Comparison of ENCODE assay signal across 9 cellular contexts in the genomic region with DNA sequence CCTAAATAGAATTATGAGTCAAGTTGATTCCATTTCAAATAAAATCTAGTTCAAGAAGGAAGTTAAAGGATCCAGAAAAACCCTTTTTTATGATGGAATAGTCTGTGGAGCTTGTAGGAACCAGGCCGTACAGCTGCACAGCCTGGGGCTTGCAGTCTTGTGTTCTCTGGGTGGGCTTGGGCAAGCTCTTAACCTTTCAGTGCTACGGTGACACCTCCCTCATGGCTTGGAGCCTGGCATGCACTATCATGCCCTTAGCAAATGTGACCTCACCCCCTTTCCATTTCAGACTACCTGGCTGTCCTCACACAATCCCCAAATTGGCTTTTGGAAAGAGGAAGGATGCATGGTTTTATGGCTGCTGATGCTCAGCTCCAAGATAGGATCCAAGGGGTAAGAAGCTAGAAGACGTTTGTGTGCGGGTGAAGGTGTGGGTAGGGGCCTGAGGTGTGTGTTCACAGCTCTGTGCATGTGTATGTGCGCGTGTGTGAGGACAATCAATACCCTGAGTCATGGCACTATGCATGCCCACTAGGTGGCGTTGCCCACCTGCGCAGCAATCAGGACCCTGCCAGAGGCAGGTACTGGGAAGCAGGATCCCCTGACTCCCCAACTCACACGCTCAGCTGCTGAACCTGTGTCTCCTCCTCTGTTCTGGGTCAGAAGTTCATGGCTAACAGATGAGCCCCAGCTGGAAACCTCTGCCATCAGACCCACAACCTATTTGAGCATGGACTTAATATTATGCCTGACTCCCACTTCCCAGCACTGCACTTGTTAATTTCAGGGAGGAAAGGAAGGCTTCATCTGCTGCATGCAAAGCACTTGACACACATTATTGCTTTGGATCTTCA.
DNase-seq lines count a peak whose midpoint lies in the region; ATAC-seq and TF ChIP-seq lines count a peak whose summit lies in the region.
"Had no signal": no experiment of that assay in that cellular context is flagged by ENCODE, and none has a peak within 500 bp of the region (broad histone marks: within the 10 kb centered on the region; RNA-seq: fewer than 3 reads in every experiment).

No MANE protein-coding gene starts in this region.

- H3K4me1 Mint-ChIP-seq in activated T-helper 2 cell treated with anti-CD3 and anti-CD28 coated beads, Interferon-gamma antibody, Interleukin-2, Interleukin-4, amounts not matched to agents 10 μg/mL and 5 μg/mL and 100 μg/mL, durations not matched to agents 14 hours and 24 hours and 36 hours (ENCODE audit: low read depth) = peaks cover 16% of the 10 kb centered on the region

- H3K4me3 ChIP-seq in Panc1 (ENCODE audit: low read depth in 2 of 2, low read length in 2 of 2) (no peak overlapping the region), ovary (no peak overlapping the region), transverse colon (no peak overlapping the region)
- H3K4me3 ChIP-seq: BLaER1 treated with 17β-estradiol and CSF1 and Interleukin-3, amounts not matched to agents 10 nM and 100 nM had no signal

- ATAC-seq in HG03103 (IDR thresholded peaks at IDR 0.05; ENCODE audit: low read depth, unreplicated experiment) (peak; percentile 70), Panc1 (peak; percentile 93), foreskin keratinocyte (peak; percentile 83)

- TF ChIP-seq EP300 in ovary (IDR thresholded peaks at IDR 0.05) (no peak), transverse colon (IDR thresholded peaks at IDR 0.05; ENCODE audit: low read depth) (no peak)

- TF ChIP-seq CTCF in Panc1 (IDR thresholded peaks at IDR 0.05) (peak; percentile 99), foreskin keratinocyte (conservative IDR thresholded peaks at IDR 0.05) (peak; percentile 92), ovary (IDR thresholded peaks at IDR 0.05) (peak in 1 of 3 donors; percentile 39), transverse colon (IDR thresholded peaks at IDR 0.05) (peak; percentile 73 to 84 (median 79))

- TF ChIP-seq POLR2A in ovary (IDR thresholded peaks at IDR 0.05) = no peak
- TF ChIP-seq POLR2A in transverse colon (IDR thresholded peaks at IDR 0.05) = no peak

- in situ Hi-C loops in Panc1 (cut with HindIII; ENCODE audit: low pct_unique_long_range_greater_than_20kb, low sequenced_read_pairs) = no loop called here
- in situ Hi-C loops in transverse colon (cut with MboI; ENCODE audit: low pct_ligation_motif_present in 1 of 4, low pct_unique_long_range_greater_than_20kb in 1 of 4, low sequenced_read_pairs in 3 of 4) = loop anchor here in 2 of 4 donors (10.0 to 25.0 kb wide), 2 partner anchors 288 to 290 kb away; a partner anchor contains a TSS

- DNase-seq in NCI-H1417 (lab: John Stamatoyannopoulos, UW) = peak; percentile 40 to 62 (median 52)
- DNase-seq in NCI-H1417 treated with DMSO at 0.1 percent for 48 hours (lab: John Stamatoyannopoulos, UW) = no peak
- peak; percentile 68 for DNase-seq in Panc1 (ENCODE audit: low read depth, low spot score)
- peak; percentile 53 for DNase-seq in activated T-helper 2 cell treated with anti-CD3 and anti-CD28 coated beads, Interferon-gamma antibody, Interleukin-2, Interleukin-4, amounts not matched to agents 10 μg/mL and 5 μg/mL and 100 μg/mL, durations not matched to agents 14 hours and 24 hours and 36 hours (ENCODE audit: low spot score)
- DNase-seq in foreskin keratinocyte = peak; percentile 17 to 51
- peak; percentile 28 to 75 (median 42) for DNase-seq in ovary
- peak; percentile 66 for DNase-seq in transverse colon

- H3K27me3 ChIP-seq in Panc1 (ENCODE audit: control insufficient read depth, insufficient read depth, low read length) (no peaks in the 10 kb centered on the region), foreskin keratinocyte (peaks cover 3% of the 10 kb centered on the region), ovary (no peaks in the 10 kb centered on the region), transverse colon (no peaks in the 10 kb centered on the region)
- H3K27me3 ChIP-seq: BLaER1 treated with 17β-estradiol and CSF1 and Interleukin-3, amounts not matched to agents 10 nM and 100 nM had no signal

- H3K36me3 ChIP-seq in Panc1 (ENCODE audit: control insufficient read depth, insufficient read depth, low read length) (no peaks in the 10 kb centered on the region), ovary (no peaks in the 10 kb centered on the region), transverse colon (no peaks in the 10 kb centered on the region)
- H3K36me3 ChIP-seq: BLaER1 treated with 17β-estradiol and CSF1 and Interleukin-3, amounts not matched to agents 10 nM and 100 nM had no signal

- H3K36me3 Mint-ChIP-seq in activated T-helper 2 cell treated with anti-CD3 and anti-CD28 coated beads, Interferon-gamma antibody, Interleukin-2, Interleukin-4, amounts not matched to agents 10 μg/mL and 5 μg/mL and 100 μg/mL, durations not matched to agents 14 hours and 24 hours and 36 hours (ENCODE audit: low read depth) = no peaks in the 10 kb centered on the region

- no peaks in the 10 kb centered on the region for H3K9me3 Mint-ChIP-seq in activated T-helper 2 cell treated with anti-CD3 and anti-CD28 coated beads, Interferon-gamma antibody, Interleukin-2, Interleukin-4, amounts not matched to agents 10 μg/mL and 5 μg/mL and 100 μg/mL, durations not matched to agents 14 hours and 24 hours and 36 hours

- 19 to 32% (median 20%) methylated on average over 9 of the region's 9 CpGs for WGBS in ovary, 3 donors
- 23 to 80% methylated on average over 2 to 9 of the region's 9 CpGs for WGBS in transverse colon (ENCODE audit: low coverage in 1 of 2), 2 donors

- intact Hi-C loops in Panc1 (cut with micrococcal nuclease; ENCODE audit: unreplicated experiment) = loop anchor here (2.0 kb wide), 1 partner anchor 288 kb away; no protein-coding TSS in a partner anchor
- intact Hi-C loops in activated T-helper 2 cell treated with anti-CD3 and anti-CD28 coated beads, Interferon-gamma antibody, Interleukin-2, Interleukin-4, amounts not matched to agents 10 μg/mL and 5 μg/mL and 100 μg/mL, durations not matched to agents 14 hours and 24 hours and 36 hours (cut with micrococcal nuclease) = loop anchor here (1.0 kb wide), 1 partner anchor 288 kb away; no protein-coding TSS in a partner anchor
- intact Hi-C loops in ovary (cut with DNase I) = loop anchor here in 2 of 4 donors (5.0 to 10.0 kb wide), 2 partner anchors 288 to 290 kb away; no protein-coding TSS in a partner anchor
- intact Hi-C loops in transverse colon (cut with DNase I; ENCODE audit: low total_unique reads) = no loop called here

- no peaks in the 10 kb centered on the region for H3K27me3 Mint-ChIP-seq in activated T-helper 2 cell treated with anti-CD3 and anti-CD28 coated beads, Interferon-gamma antibody, Interleukin-2, Interleukin-4, amounts not matched to agents 10 μg/mL and 5 μg/mL and 100 μg/mL, durations not matched to agents 14 hours and 24 hours and 36 hours (ENCODE audit: low read depth)

- H3K9me3 ChIP-seq in Panc1 (ENCODE audit: control insufficient read depth, insufficient read depth, low read depth, low read length) (no peaks in the 10 kb centered on the region), ovary (no peaks in the 10 kb centered on the region), transverse colon (no peaks in the 10 kb centered on the region)
- H3K9me3 ChIP-seq: BLaER1 treated with 17β-estradiol and CSF1 and Interleukin-3, amounts not matched to agents 10 nM and 100 nM had no signal

- H3K4me3 Mint-ChIP-seq in activated T-helper 2 cell treated with anti-CD3 and anti-CD28 coated beads, Interferon-gamma antibody, Interleukin-2, Interleukin-4, amounts not matched to agents 10 μg/mL and 5 μg/mL and 100 μg/mL, durations not matched to agents 14 hours and 24 hours and 36 hours (ENCODE audit: low read depth) = no peak overlapping the region

- BruUV-seq in Panc1 (replicated peaks; lab: Mats Ljungman, UMichigan) = no TSS peak

- POLR2A ChIA-PET in Panc1 (lab: Charles Lee) = no interaction called here

- H3K4me1 ChIP-seq in Panc1 (ENCODE audit: control insufficient read depth, insufficient read depth, low read length) = no peaks in the 10 kb centered on the region
- no peaks in the 10 kb centered on the region for H3K4me1 ChIP-seq in foreskin keratinocyte
- H3K4me1 ChIP-seq in ovary (ENCODE audit: insufficient read depth) = no peaks in the 10 kb centered on the region
- no peaks in the 10 kb centered on the region for H3K4me1 ChIP-seq in transverse colon

- no peak overlapping the region for H3K27ac Mint-ChIP-seq in activated T-helper 2 cell treated with anti-CD3 and anti-CD28 coated beads, Interferon-gamma antibody, Interleukin-2, Interleukin-4, amounts not matched to agents 10 μg/mL and 5 μg/mL and 100 μg/mL, durations not matched to agents 14 hours and 24 hours and 36 hours

- H3K27ac ChIP-seq in Panc1 (ENCODE audit: low read length) = no peak overlapping the region
- no peak overlapping the region for H3K27ac ChIP-seq in foreskin keratinocyte
- H3K27ac ChIP-seq in ovary = no peak overlapping the region
- H3K27ac ChIP-seq in transverse colon = no peak overlapping the region

- CTCF ChIA-PET in Panc1 (lab: Charles Lee) = interaction anchor here (0.6 to 1.1 kb wide), 5 partner anchors 12 to 398 kb away, joined by 3 to 6 read pairs (median 4); no protein-coding TSS in a partner anchor
